14 cellular contexts compared by ENCODE assay signal in the genomic region with DNA sequence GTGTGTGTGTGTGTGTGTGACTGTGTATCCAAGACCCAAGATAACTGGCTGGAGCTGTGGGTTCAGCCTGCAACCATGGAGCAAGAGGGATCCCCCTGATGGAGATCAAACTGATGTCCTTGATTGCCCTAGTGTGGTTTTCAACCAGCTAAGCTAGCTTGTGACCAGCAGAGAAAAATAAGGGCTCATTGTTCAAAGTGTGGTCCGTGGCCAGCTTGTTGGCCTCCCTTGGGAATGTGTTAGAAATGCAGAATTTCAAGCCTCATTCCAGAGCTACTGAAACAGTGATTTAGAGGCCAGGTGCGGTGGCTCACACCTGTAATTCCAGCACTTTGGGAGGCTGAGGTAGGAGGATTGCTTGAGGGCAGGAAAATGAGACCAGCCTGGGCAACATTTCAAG.
DNase-seq lines count a peak whose midpoint lies in the region.
"Had no signal": no experiment of that assay in that cellular context is flagged by ENCODE, and none has a peak within 500 bp of the region (broad histone marks: within the 10 kb centered on the region; RNA-seq: fewer than 3 reads in every experiment).

No MANE protein-coding gene starts in this region.

- intact Hi-C loops in head of caudate nucleus (cut with DNase I) = loop anchor here (10.0 kb wide), 1 partner anchor 296 kb away; the partner anchor contains the start of gene SLC24A2

- H3K27ac ChIP-seq in angular gyrus (ENCODE audit: low read depth, low read length) = peak overlapping the region; percentile 97

- peak in 36 of 42 donors; percentile 52 to 90 (median 76) for DNase-seq in head of caudate nucleus
- peak; percentile 48 for DNase-seq in occipital lobe (lab: John Stamatoyannopoulos, UW)
- no peak for DNase-seq in activated T-cell treated with anti-CD3 and anti-CD28 coated beads for 4 hours
- DNase-seq in glomerular visceral epithelial cell (ENCODE audit: extremely low spot score) = no peak
- no peak for DNase-seq in NCI-H1694 (lab: John Stamatoyannopoulos, UW)
- no peak for DNase-seq in activated effector memory CD4-positive, alpha-beta T cell treated with anti-CD3 and anti-CD28 coated beads, Interleukin-2, amount 50 U/mL, for 16 hours
- DNase-seq: DMS 273 treated with DMSO at 0.1 percent for 48 hours, IMR-90, Kasumi-1, NCI-H1417 treated with DMSO at 0.1 percent for 48 hours, NCI-H2029 treated with DMSO at 0.1 percent for 48 hours, NCI-H510A treated with DMSO at 0.1 percent for 48 hours, SIG-M5 had no signal

Comparison
In these comparisons a context has a peak if more than half of its experiments do, and no peak if none do; other contexts are left out.
1. DNase-seq: peak in head of caudate nucleus (36 of 42) and occipital lobe (single experiment); none in activated T-cell treated with anti-CD3 and anti-CD28 coated beads for 4 hours (single experiment), glomerular visceral epithelial cell (single experiment), NCI-H1694 (single experiment) and activated effector memory CD4-positive, alpha-beta T cell treated with anti-CD3 and anti-CD28 coated beads, Interleukin-2, amount 50 U/mL, for 16 hours (single experiment).